Comparison of ENCODE assay signal across 12 cellular contexts in genomic region chr6:149483302-149483701, GRCh38. TPM values are rescaled to one million over a fixed set of nuclear protein-coding genes. Genes with fewer than 3 reads are reported as not detected.
DNase-seq lines count a peak whose midpoint lies in the region; ATAC-seq and TF ChIP-seq lines count a peak whose summit lies in the region.
"Had no signal": no experiment of that assay in that cellular context is flagged by ENCODE, and none has a peak within 500 bp of the region (broad histone marks: within the 10 kb centered on the region; RNA-seq: fewer than 3 reads in every experiment).

No MANE protein-coding gene starts in this region.

- CTCF ChIA-PET in Caco-2 (lab: Charles Lee), result no interaction called here

- POLR2A ChIA-PET in Caco-2 (lab: Charles Lee), result no interaction called here

- H3K27me3 ChIP-seq in heart right ventricle, result peaks cover 0 to 13% (median 0%) of the 10 kb centered on the region in 7 donors
- no peaks in the 10 kb centered on the region for H3K27me3 ChIP-seq in upper lobe of right lung
- H3K27me3 ChIP-seq in Caco-2 (replicated peaks; ENCODE audit: control insufficient read depth, insufficient read depth, low read length), result no peaks in the 10 kb centered on the region
- H3K27me3 ChIP-seq: brain microvascular endothelial cell, foreskin keratinocyte had no signal

- H3K9me3 ChIP-seq in heart right ventricle, result no peaks in the 10 kb centered on the region
- H3K9me3 ChIP-seq in upper lobe of right lung, result no peaks in the 10 kb centered on the region
- H3K9me3 ChIP-seq in Caco-2, result no peaks in the 10 kb centered on the region

- ATAC-seq in heart right ventricle, result peak in 1 of 8 donors; percentile 42
- no peak for ATAC-seq in left ventricle myocardium superior
- no peak for ATAC-seq in left lobe of liver
- peak; percentile 20 for ATAC-seq in upper lobe of right lung
- ATAC-seq: foreskin keratinocyte had no signal

- H3K36me3 ChIP-seq in heart right ventricle (no peaks in the 10 kb centered on the region), upper lobe of right lung (no peaks in the 10 kb centered on the region), Caco-2 (ENCODE audit: control insufficient read depth, insufficient read depth, low read length) (no peaks in the 10 kb centered on the region)
- H3K36me3 ChIP-seq: brain microvascular endothelial cell had no signal

- intact Hi-C loops in heart right ventricle (cut with DNase I), result no loop called here
- intact Hi-C loops in left ventricle myocardium superior (cut with micrococcal nuclease), result no loop called here
- intact Hi-C loops in upper lobe of right lung (cut with DNase I), result no loop called here
- intact Hi-C loops in Caco-2 (cut with micrococcal nuclease; ENCODE audit: unreplicated experiment), result no loop called here

- H3K4me1 ChIP-seq in heart right ventricle (peaks cover 0 to 54% (median 28%) of the 10 kb centered on the region in 9 donors), upper lobe of right lung (peaks cover 29% of the 10 kb centered on the region), Caco-2 (0 out of 2 replicates have a peak, but pooled peaks cover 6% of the 10 kb centered on the region)
- H3K4me1 ChIP-seq: foreskin keratinocyte had no signal

- TF ChIP-seq CTCF in heart right ventricle (IDR thresholded peaks at IDR 0.05) (no peak), upper lobe of right lung (IDR thresholded peaks at IDR 0.05) (no peak), Caco-2 (IDR thresholded peaks at IDR 0.05; ENCODE audit: insufficient read depth in 1 of 2, low read depth in 1 of 2, low read length in 1 of 2, severe bottlenecking in 1 of 2, unreplicated experiment in 1 of 2) (no peak)

- peaks cover 12% of the 10 kb centered on the region for H3K4me1 Mint-ChIP-seq in Caco-2 (ENCODE audit: low read depth, unreplicated experiment)

- peak overlapping the region in 2 of 10 donors; percentile 10 to 58 for H3K4me3 ChIP-seq in heart right ventricle
- H3K4me3 ChIP-seq in upper lobe of right lung, result no peak overlapping the region
- H3K4me3 ChIP-seq in Caco-2 (ENCODE audit: low read depth, low read length), result no peak overlapping the region
- H3K4me3 ChIP-seq: PC-9 had no signal

- no peak overlapping the region for H3K27ac Mint-ChIP-seq in Caco-2 (ENCODE audit: unreplicated experiment)

- no peaks in the 10 kb centered on the region for H3K9me3 Mint-ChIP-seq in Caco-2 (ENCODE audit: unreplicated experiment)

- no TSS peak for BruUV-seq in Caco-2 (replicated peaks; lab: Mats Ljungman, UMichigan)

- H3K36me3 Mint-ChIP-seq in Caco-2 (ENCODE audit: insufficient read depth, unreplicated experiment), result peaks cover 4% of the 10 kb centered on the region

- H3K4me3 Mint-ChIP-seq in Caco-2 (ENCODE audit: unreplicated experiment), result no peak overlapping the region

- H3K27ac ChIP-seq in heart right ventricle (peak overlapping the region in 7 of 10 donors; percentile 69 to 94 (median 78)), upper lobe of right lung (peak overlapping the region; percentile 84)
- H3K27ac ChIP-seq: brain microvascular endothelial cell, C4-2B, foreskin keratinocyte, PC-9 had no signal

- 78 to 84% methylated on average over 3 of the region's 3 CpGs for WGBS in heart right ventricle, 2 donors

- H3K27me3 Mint-ChIP-seq in Caco-2 (ENCODE audit: insufficient read depth, unreplicated experiment), result no peaks in the 10 kb centered on the region

- DNase-seq in heart right ventricle, result no peak
- no peak for DNase-seq in left ventricle myocardium superior
- peak; percentile 69 for DNase-seq in SKM-1 treated with dmso at 0.1 percent for 144 hours (lab: John Stamatoyannopoulos, UW; ENCODE audit: unreplicated experiment)
- DNase-seq in left lobe of liver (ENCODE audit: low spot score), result peak; percentile 18
- DNase-seq in upper lobe of right lung, result no peak
- DNase-seq in stimulated activated CD4-positive, alpha-beta T cell treated with anti-CD3 and anti-CD28 coated beads, Interleukin-1b, Interleukin-23, amount 100 ng/mL, for 48 hours, result no peak
- DNase-seq in Caco-2, result no peak
- no peak for DNase-seq in NCI-H748 treated with DMSO at 0.1 percent for 48 hours (lab: John Stamatoyannopoulos, UW)
- DNase-seq: brain microvascular endothelial cell, foreskin keratinocyte, PC-9 had no signal

RNA-seq across cellular contexts. Expression of gene ZC3H12D, which starts 1.5 kb away (rescaled TPM):
- 1 to 10 TPM in 1 of 10 donors, under 1 TPM in 9; 0.14 to 1.2 (median 0.31) TPM for total RNA-seq in heart right ventricle
- under 1 TPM; 0.19 to 0.95 TPM for polyA plus RNA-seq in heart right ventricle
- total RNA-seq in left ventricle myocardium superior, result 0.42 TPM
- 0.86 TPM for total RNA-seq in left lobe of liver
- total RNA-seq in upper lobe of right lung, result 2.1 TPM
- 0.57 and 0.65 TPM in 2 replicates for total RNA-seq in Caco-2 (2022)
- total RNA-seq: PC-9 had no signal
- polyA plus RNA-seq: foreskin keratinocyte had no signal

Comparison
In these comparisons a context has a peak if more than half of its experiments do, and no peak if none do; other contexts are left out.
1. DNase-seq: peak in SKM-1 treated with dmso at 0.1 percent for 144 hours (single experiment) and left lobe of liver (single experiment); none in heart right ventricle (0 of 2), left ventricle myocardium superior (single experiment), upper lobe of right lung (single experiment), stimulated activated CD4-positive, alpha-beta T cell treated with anti-CD3 and anti-CD28 coated beads, Interleukin-1b, Interleukin-23, amount 100 ng/mL, for 48 hours (single experiment), Caco-2 (0 of 2) and NCI-H748 treated with DMSO at 0.1 percent for 48 hours (single experiment).